In genomic region chr3:192825657-192826200, GRCh38 we compare ENCODE assay signal across 9 cellular contexts.
DNase-seq lines count a peak whose midpoint lies in the region; ATAC-seq and TF ChIP-seq lines count a peak whose summit lies in the region.
"Had no signal": no experiment of that assay in that cellular context is flagged by ENCODE, and none has a peak within 500 bp of the region (broad histone marks: within the 10 kb centered on the region; RNA-seq: fewer than 3 reads in every experiment).

No MANE protein-coding gene starts in this region.

- H3K4me1 Mint-ChIP-seq in neural progenitor cell, result peaks cover 4% of the 10 kb centered on the region
- peaks cover 11% of the 10 kb centered on the region for H3K4me1 Mint-ChIP-seq in stimulated activated effector memory CD8-positive, alpha-beta T cell treated with anti-CD3 and anti-CD28 coated beads, Interleukin-12 subunit alpha, Interleukin-12 subunit beta, amount 100 ng/mL, for 72 hours

- no peak overlapping the region for H3K9ac ChIP-seq in neural progenitor cell

- TF ChIP-seq CTCF in neural progenitor cell (IDR thresholded peaks at IDR 0.05) (peak; percentile 17), ascending aorta (IDR thresholded peaks at IDR 0.05) (no peak)

- H3K27me3 Mint-ChIP-seq in neural progenitor cell (ENCODE audit: insufficient read depth, low read depth), result peaks cover 2% of the 10 kb centered on the region

- ATAC-seq in GM21381 (IDR thresholded peaks at IDR 0.05; ENCODE audit: unreplicated experiment), result peak; percentile 54
- ATAC-seq in stimulated activated effector memory CD8-positive, alpha-beta T cell treated with anti-CD3 and anti-CD28 coated beads, Interleukin-12 subunit alpha, Interleukin-12 subunit beta, amount 100 ng/mL, for 72 hours, result no peak

- no peaks in the 10 kb centered on the region for H3K36me3 Mint-ChIP-seq in neural progenitor cell
- no peaks in the 10 kb centered on the region for H3K36me3 Mint-ChIP-seq in stimulated activated effector memory CD8-positive, alpha-beta T cell treated with anti-CD3 and anti-CD28 coated beads, Interleukin-12 subunit alpha, Interleukin-12 subunit beta, amount 100 ng/mL, for 72 hours

- H3K27ac ChIP-seq in neural progenitor cell, result no peak overlapping the region
- H3K27ac ChIP-seq in ascending aorta, result no peak overlapping the region

- no peak overlapping the region for H3K4me2 ChIP-seq in neural progenitor cell

- DNase-seq in MV-4-11 (lab: John Stamatoyannopoulos, UW), result peak; percentile 97
- peak; percentile 47 for DNase-seq in SKM-1 treated with dmso at 0.1 percent for 144 hours (lab: John Stamatoyannopoulos, UW; ENCODE audit: unreplicated experiment)
- DNase-seq in neural progenitor cell (ENCODE audit: low spot score), result no peak
- DNase-seq in ascending aorta (ENCODE audit: low spot score in 2 of 2), result no peak
- DNase-seq in anterior cingulate cortex (lab: John Stamatoyannopoulos, UW), result no peak
- DNase-seq in stimulated activated effector memory CD8-positive, alpha-beta T cell treated with anti-CD3 and anti-CD28 coated beads, Interleukin-12 subunit alpha, Interleukin-12 subunit beta, amount 100 ng/mL, for 72 hours (ENCODE audit: low spot score in 2 of 2), result no peak
- no peak for DNase-seq in COLO829 (ENCODE audit: low spot score)

- intact Hi-C loops in ascending aorta (cut with DNase I), result no loop called here

- no peak overlapping the region for H3K4me3 Mint-ChIP-seq in neural progenitor cell
- no peak overlapping the region for H3K4me3 Mint-ChIP-seq in stimulated activated effector memory CD8-positive, alpha-beta T cell treated with anti-CD3 and anti-CD28 coated beads, Interleukin-12 subunit alpha, Interleukin-12 subunit beta, amount 100 ng/mL, for 72 hours

- no peaks in the 10 kb centered on the region for H4K20me1 ChIP-seq in neural progenitor cell (ENCODE audit: low read depth)

- H3K79me2 ChIP-seq in neural progenitor cell (ENCODE audit: low read depth), result no peaks in the 10 kb centered on the region

- no peaks in the 10 kb centered on the region for H3F3A ChIP-seq in neural progenitor cell (ENCODE audit: low read depth)

- H2AFZ ChIP-seq in neural progenitor cell (replicated peaks), result no peak overlapping the region

- no peaks in the 10 kb centered on the region for H3K27me3 ChIP-seq in neural progenitor cell
- H3K27me3 ChIP-seq in ascending aorta, result no peaks in the 10 kb centered on the region

- no peaks in the 10 kb centered on the region for H3K36me3 ChIP-seq in neural progenitor cell
- H3K36me3 ChIP-seq in ascending aorta, result no peaks in the 10 kb centered on the region

- H3K4me3 ChIP-seq in neural progenitor cell, result no peak overlapping the region
- H3K4me3 ChIP-seq in ascending aorta, result no peak overlapping the region
- H3K4me3 ChIP-seq: lung had no signal

- H3K9me3 ChIP-seq in neural progenitor cell (ENCODE audit: low read depth) (no peaks in the 10 kb centered on the region), ascending aorta (no peaks in the 10 kb centered on the region)

- H3K27ac Mint-ChIP-seq in neural progenitor cell, result no peak overlapping the region
- H3K27ac Mint-ChIP-seq in stimulated activated effector memory CD8-positive, alpha-beta T cell treated with anti-CD3 and anti-CD28 coated beads, Interleukin-12 subunit alpha, Interleukin-12 subunit beta, amount 100 ng/mL, for 72 hours, result no peak overlapping the region

- no peaks in the 10 kb centered on the region for H3K9me3 Mint-ChIP-seq in neural progenitor cell
- H3K9me3 Mint-ChIP-seq in stimulated activated effector memory CD8-positive, alpha-beta T cell treated with anti-CD3 and anti-CD28 coated beads, Interleukin-12 subunit alpha, Interleukin-12 subunit beta, amount 100 ng/mL, for 72 hours, result peaks cover 5% of the 10 kb centered on the region

- H3K4me1 ChIP-seq in neural progenitor cell (no peaks in the 10 kb centered on the region), ascending aorta (peaks cover 5 to 7% of the 10 kb centered on the region in 2 donors)

Comparison
In these comparisons a context has a peak if more than half of its experiments do, and no peak if none do; other contexts are left out.
1. DNase-seq: peak in MV-4-11 (single experiment) and SKM-1 treated with dmso at 0.1 percent for 144 hours (single experiment); none in neural progenitor cell (single experiment), ascending aorta (0 of 2), anterior cingulate cortex (0 of 58), stimulated activated effector memory CD8-positive, alpha-beta T cell treated with anti-CD3 and anti-CD28 coated beads, Interleukin-12 subunit alpha, Interleukin-12 subunit beta, amount 100 ng/mL, for 72 hours (0 of 2) and COLO829 (single experiment).